In the genomic region with DNA sequence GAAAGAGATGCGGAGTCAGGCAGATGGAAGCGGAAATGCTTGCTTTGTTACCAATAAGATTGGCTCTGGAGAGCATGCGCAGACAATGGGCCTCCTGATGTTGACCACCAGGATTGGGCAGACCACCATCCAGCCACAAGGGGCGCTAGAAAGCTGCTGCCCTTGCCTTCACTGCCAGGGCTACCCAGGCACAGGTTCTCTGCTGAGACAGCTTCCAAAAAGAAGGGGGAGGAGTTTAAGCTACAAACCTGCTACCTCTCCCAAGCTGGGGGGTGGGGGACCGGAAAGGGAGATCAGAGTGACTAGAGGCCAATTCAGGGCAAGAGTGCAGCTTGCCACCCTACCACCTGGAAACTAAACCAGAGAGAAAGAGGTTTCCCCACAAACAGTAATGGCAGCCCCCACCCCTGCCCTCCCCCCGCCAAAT, we compare ENCODE assay signal across 8 cellular contexts.
A peak's percentile ranks its signal among the peaks of the same experiment; 100 is the strongest.
DNase-seq lines count a peak whose midpoint lies in the region; ATAC-seq and TF ChIP-seq lines count a peak whose summit lies in the region.

No MANE protein-coding gene starts in this region.

- no peaks in the 10 kb centered on the region for H3K79me2 ChIP-seq in GM23338 (replicated peaks; ENCODE audit: insufficient read depth)
- no peaks in the 10 kb centered on the region for H3K79me2 ChIP-seq in SU-DHL-6 (ENCODE audit: insufficient read depth, low read length)

- H3F3A ChIP-seq in GM23338 (replicated peaks; ENCODE audit: low read depth): no peaks in the 10 kb centered on the region; the same call in 1 of the 2 replicates
- no peaks in the 10 kb centered on the region for H3F3A ChIP-seq in SU-DHL-6 (ENCODE audit: insufficient read depth)

- no peak overlapping the region for H3K4me3 ChIP-seq in CD4-positive, alpha-beta memory T cell (ENCODE audit: low read length in 2 of 2)
- H3K4me3 ChIP-seq in GM23338 (no peak overlapping the region), SU-DHL-6 (ENCODE audit: insufficient read depth, low read length, poor library complexity, severe bottlenecking) (no peak overlapping the region), brain microvascular endothelial cell (ENCODE audit: low read depth, low read length) (no peak overlapping the region)
- no peak overlapping the region for H3K4me3 ChIP-seq in naive thymus-derived CD4-positive, alpha-beta T cell (ENCODE audit: low read length)

- no peak overlapping the region for H3K9ac ChIP-seq in SU-DHL-6 (ENCODE audit: low read length)

- ATAC-seq in GM23338 (peak; percentile 95), GM19395 (IDR thresholded peaks at IDR 0.05; ENCODE audit: unreplicated experiment) (no peak), HG03432 (IDR thresholded peaks at IDR 0.05; ENCODE audit: unreplicated experiment) (no peak)
- ATAC-seq in naive thymus-derived CD4-positive, alpha-beta T cell: no peak

- peaks cover 0 to 1% (median 0%) of the 10 kb centered on the region in 8 donors for H3K9me3 Mint-ChIP-seq in CD4-positive, alpha-beta memory T cell
- peaks cover 7% of the 10 kb centered on the region; the same call in 1 of the 3 replicates for H3K9me3 Mint-ChIP-seq in GM23338
- H3K9me3 Mint-ChIP-seq in naive thymus-derived CD4-positive, alpha-beta T cell: peaks cover 0 to 2% (median 0%) of the 10 kb centered on the region in 11 donors

- in situ Hi-C loops in brain microvascular endothelial cell (cut with HindIII; ENCODE audit: low pct_ligation_motif_present, low sequenced_read_pairs): no loop called here

- no peaks in the 10 kb centered on the region for H3K36me3 Mint-ChIP-seq in CD4-positive, alpha-beta memory T cell
- H3K36me3 Mint-ChIP-seq in GM23338 (ENCODE audit: low read depth): peaks cover 7% of the 10 kb centered on the region; the same call in 1 of the 3 replicates
- no peaks in the 10 kb centered on the region for H3K36me3 Mint-ChIP-seq in naive thymus-derived CD4-positive, alpha-beta T cell

- POLR2A ChIA-PET in CD4-positive, alpha-beta memory T cell (lab: Charles Lee; ENCODE audit: partially characterized antibody): no interaction called here
- POLR2A ChIA-PET in naive thymus-derived CD4-positive, alpha-beta T cell (lab: Charles Lee): no interaction called here

- CTCF ChIA-PET in CD4-positive, alpha-beta memory T cell (lab: Charles Lee; ENCODE audit: partially characterized antibody): interaction anchor here (0.7 to 1.3 kb wide), 5 partner anchors 10 to 119 kb away, joined by 3 to 7 read pairs (median 3); no protein-coding TSS in a partner anchor
- CTCF ChIA-PET in naive thymus-derived CD4-positive, alpha-beta T cell (lab: Charles Lee): interaction anchor here (0.7 to 1.1 kb wide), 2 partner anchors 15 to 70 kb away, joined by 3 read pairs; no protein-coding TSS in a partner anchor

- H3K4me2 ChIP-seq in GM23338 (peak overlapping the region; percentile 3), SU-DHL-6 (ENCODE audit: low read depth, low read length, poor library complexity, severe bottlenecking) (no peak overlapping the region)

- no peak overlapping the region for H3K27ac ChIP-seq in CD4-positive, alpha-beta memory T cell (ENCODE audit: low read depth, low read length)
- H3K27ac ChIP-seq in GM23338 (ENCODE audit: low read depth) (no peak overlapping the region), SU-DHL-6 (ENCODE audit: low read depth, low read length) (no peak overlapping the region), brain microvascular endothelial cell (no peak overlapping the region)
- H3K27ac ChIP-seq in naive thymus-derived CD4-positive, alpha-beta T cell (ENCODE audit: low read depth, low read length): no peak overlapping the region

- no peaks in the 10 kb centered on the region for H3K27me3 ChIP-seq in CD4-positive, alpha-beta memory T cell (ENCODE audit: insufficient read depth, low read length)
- no peaks in the 10 kb centered on the region for H3K27me3 ChIP-seq in GM23338 (ENCODE audit: insufficient read depth)
- no peaks in the 10 kb centered on the region for H3K27me3 ChIP-seq in SU-DHL-6 (ENCODE audit: low read length)
- no peaks in the 10 kb centered on the region for H3K27me3 ChIP-seq in brain microvascular endothelial cell (replicated peaks)
- H3K27me3 ChIP-seq in naive thymus-derived CD4-positive, alpha-beta T cell (ENCODE audit: control insufficient read depth in 2 of 2, insufficient read depth in 2 of 2, low read length in 2 of 2): no peaks in the 10 kb centered on the region

- H4K20me1 ChIP-seq in GM23338 (replicated peaks; ENCODE audit: insufficient read depth) (no peaks in the 10 kb centered on the region), SU-DHL-6 (ENCODE audit: low read depth, low read length) (no peaks in the 10 kb centered on the region)

- H2AFZ ChIP-seq in GM23338 (no peak overlapping the region), SU-DHL-6 (ENCODE audit: low read depth, low read length, severe bottlenecking) (no peak overlapping the region)

- H3K4me1 Mint-ChIP-seq in CD4-positive, alpha-beta memory T cell: no peaks in the 10 kb centered on the region
- H3K4me1 Mint-ChIP-seq in GM23338: peaks cover 43% of the 10 kb centered on the region
- peaks cover 0 to 5% (median 4%) of the 10 kb centered on the region in 7 donors for H3K4me1 Mint-ChIP-seq in naive thymus-derived CD4-positive, alpha-beta T cell

- no peaks in the 10 kb centered on the region for H3K4me1 ChIP-seq in CD4-positive, alpha-beta memory T cell (ENCODE audit: insufficient read depth, low read length)
- H3K4me1 ChIP-seq in GM23338 (ENCODE audit: insufficient read depth): peaks cover 30% of the 10 kb centered on the region
- H3K4me1 ChIP-seq in naive thymus-derived CD4-positive, alpha-beta T cell (ENCODE audit: control insufficient read depth in 2 of 2, insufficient read depth in 2 of 2, low read length in 2 of 2): no peaks in the 10 kb centered on the region

- peak in 4 of 5 donors; percentile 3 to 22 (median 15) for DNase-seq in CD4-positive, alpha-beta memory T cell
- DNase-seq in GM23338 (ENCODE audit: low spot score) (peak; percentile 98), brain microvascular endothelial cell (no peak), T1000 (lab: John Stamatoyannopoulos, UW) (no peak)
- peak in 5 of 9 donors; percentile 25 to 38 (median 36) for DNase-seq in naive thymus-derived CD4-positive, alpha-beta T cell

- H3K27ac Mint-ChIP-seq in CD4-positive, alpha-beta memory T cell: no peak overlapping the region
- H3K27ac Mint-ChIP-seq in GM23338: peak overlapping the region; percentile 79; the same call in 1 of the 2 replicates
- H3K27ac Mint-ChIP-seq in naive thymus-derived CD4-positive, alpha-beta T cell: no peak overlapping the region

- no peaks in the 10 kb centered on the region for H3K9me3 ChIP-seq in CD4-positive, alpha-beta memory T cell (ENCODE audit: control insufficient read depth in 1 of 2, low read length in 2 of 2)
- no peaks in the 10 kb centered on the region for H3K9me3 ChIP-seq in SU-DHL-6 (ENCODE audit: insufficient read depth, low read length)
- no peaks in the 10 kb centered on the region for H3K9me3 ChIP-seq in naive thymus-derived CD4-positive, alpha-beta T cell (ENCODE audit: control insufficient read depth in 2 of 3, low read length in 3 of 3)

- peaks cover 7% of the 10 kb centered on the region for H3K9me2 ChIP-seq in GM23338 (ENCODE audit: insufficient read depth)
- H3K9me2 ChIP-seq in SU-DHL-6 (replicated peaks; ENCODE audit: insufficient read depth, low read length): no peaks in the 10 kb centered on the region

- intact Hi-C loops in CD4-positive, alpha-beta memory T cell (cut with micrococcal nuclease): loop anchor here (1.0 to 10.0 kb wide), 2 partner anchors 97 to 325 kb away; no protein-coding TSS in a partner anchor
- intact Hi-C loops in naive thymus-derived CD4-positive, alpha-beta T cell (cut with micrococcal nuclease): loop anchor here (1.0 kb wide), 1 partner anchor 97 kb away; no protein-coding TSS in a partner anchor

- no peak overlapping the region for H3K4me3 Mint-ChIP-seq in CD4-positive, alpha-beta memory T cell
- H3K4me3 Mint-ChIP-seq in GM23338: no peak overlapping the region; the same call in 2 of the 3 replicates
- peak overlapping the region in 1 of 10 donors; percentile 43 for H3K4me3 Mint-ChIP-seq in naive thymus-derived CD4-positive, alpha-beta T cell

- H3K36me3 ChIP-seq in CD4-positive, alpha-beta memory T cell (ENCODE audit: insufficient read depth, low read length): no peaks in the 10 kb centered on the region
- no peaks in the 10 kb centered on the region for H3K36me3 ChIP-seq in GM23338 (ENCODE audit: insufficient read depth)
- H3K36me3 ChIP-seq in SU-DHL-6 (ENCODE audit: low read length): no peaks in the 10 kb centered on the region
- H3K36me3 ChIP-seq in brain microvascular endothelial cell (replicated peaks): no peaks in the 10 kb centered on the region
- H3K36me3 ChIP-seq in naive thymus-derived CD4-positive, alpha-beta T cell (ENCODE audit: control insufficient read depth in 2 of 3, insufficient read depth in 3 of 3, low read length in 3 of 3): no peaks in the 10 kb centered on the region

- peaks cover 7 to 27% of the 10 kb centered on the region in 2 donors for H3K27me3 Mint-ChIP-seq in CD4-positive, alpha-beta memory T cell
- H3K27me3 Mint-ChIP-seq in GM23338 (ENCODE audit: insufficient read depth, low read depth, poor library complexity): peaks cover 12% of the 10 kb centered on the region
- H3K27me3 Mint-ChIP-seq in naive thymus-derived CD4-positive, alpha-beta T cell: peaks cover 10 to 36% (median 22%) of the 10 kb centered on the region in 5 donors

- TF ChIP-seq CTCF in GM23338 (conservative IDR thresholded peaks at IDR 0.05; ENCODE audit: low read depth in 2 of 2) (peak; percentile 97 to 99), SU-DHL-6 (IDR thresholded peaks at IDR 0.05; ENCODE audit: insufficient read depth, low read length, poor library complexity, severe bottlenecking) (peak; percentile 81), brain microvascular endothelial cell (IDR thresholded peaks at IDR 0.05; ENCODE audit: low read depth, low read length, missing control alignments) (peak; percentile 75)

TF ChIP-seq in GM23338, 12 proteins besides CTCF, POLR2A, EP300 and RAD21 (continues in another document):
- TF ChIP-seq, protein P1, sequence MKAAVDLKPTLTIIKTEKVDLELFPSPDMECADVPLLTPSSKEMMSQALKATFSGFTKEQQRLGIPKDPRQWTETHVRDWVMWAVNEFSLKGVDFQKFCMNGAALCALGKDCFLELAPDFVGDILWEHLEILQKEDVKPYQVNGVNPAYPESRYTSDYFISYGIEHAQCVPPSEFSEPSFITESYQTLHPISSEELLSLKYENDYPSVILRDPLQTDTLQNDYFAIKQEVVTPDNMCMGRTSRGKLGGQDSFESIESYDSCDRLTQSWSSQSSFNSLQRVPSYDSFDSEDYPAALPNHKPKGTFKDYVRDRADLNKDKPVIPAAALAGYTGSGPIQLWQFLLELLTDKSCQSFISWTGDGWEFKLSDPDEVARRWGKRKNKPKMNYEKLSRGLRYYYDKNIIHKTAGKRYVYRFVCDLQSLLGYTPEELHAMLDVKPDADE (IDR thresholded peaks at IDR 0.05): peak; percentile 21; the same call in 1 of the 2 replicates
- TF ChIP-seq POLR2AphosphoS5 (IDR thresholded peaks at IDR 0.05; ENCODE audit: low read depth): no peak
- no peak for TF ChIP-seq EZH2 (IDR thresholded peaks at IDR 0.05; ENCODE audit: low read depth, unreplicated experiment)
- TF ChIP-seq CREB1 (CRISPR knock-in tag; IDR thresholded peaks at IDR 0.05; ENCODE audit: low read depth): peak; percentile 56

Comparison
In these comparisons a context has a peak if more than half of its experiments do, and no peak if none do; other contexts are left out.
1. DNase-seq: peak in CD4-positive, alpha-beta memory T cell (4 of 5), GM23338 (single experiment) and naive thymus-derived CD4-positive, alpha-beta T cell (5 of 9); none in brain microvascular endothelial cell (single experiment) and T1000 (single experiment).
2. Peak in every context shown above with its lines, with median percentiles within 50 percentile points of each other: CTCF ChIP-seq.